24 cellular contexts compared by ENCODE assay signal in genomic region chr20:6614836-6615235, GRCh38.
"Had no signal": no experiment of that assay in that cellular context is flagged by ENCODE, and none has a peak within 500 bp of the region (broad histone marks: within the 10 kb centered on the region; RNA-seq: fewer than 3 reads in every experiment).

No MANE protein-coding gene starts in this region.

- H3K27ac Mint-ChIP-seq: activated B cell treated with CpG ODN at 0.5 μM for 24 hours; activated CD8-positive, alpha-beta T cell treated with anti-CD3 and anti-CD28 coated beads for 36 hours; activated naive CD4-positive, alpha-beta T cell treated with anti-CD3 and anti-CD28 coated beads, Interleukin-2, amount 50 U/mL, for 24 hours; activated naive CD8-positive, alpha-beta T cell treated with anti-CD3 and anti-CD28 coated beads, Interleukin-2, amount 50 U/mL, for 24 hours; activated T-helper 2 cell treated with anti-CD3 and anti-CD28 coated beads, Interferon-gamma antibody, Interleukin-2, Interleukin-4, amounts not matched to agents 10 μg/mL and 5 μg/mL and 100 μg/mL, durations not matched to agents 14 hours and 24 hours and 36 hours; natural killer cell; neural progenitor cell had no signal

- H3K9me3 ChIP-seq: breast epithelium, heart right ventricle, lower lobe of right lung, right atrium auricular region, tibial nerve had no signal

- H3K4me3 Mint-ChIP-seq: activated B cell treated with CpG ODN at 0.5 μM for 24 hours; activated CD8-positive, alpha-beta T cell treated with anti-CD3 and anti-CD28 coated beads for 36 hours; activated naive CD4-positive, alpha-beta T cell treated with anti-CD3 and anti-CD28 coated beads, Interleukin-2, amount 50 U/mL, for 24 hours; activated naive CD8-positive, alpha-beta T cell treated with anti-CD3 and anti-CD28 coated beads, Interleukin-2, amount 50 U/mL, for 24 hours; natural killer cell; neural progenitor cell had no signal

- H3K27me3 ChIP-seq: breast epithelium, foreskin keratinocyte, heart right ventricle, neural progenitor cell, right atrium auricular region, tibial nerve had no signal

- H3K36me3 ChIP-seq: breast epithelium, heart right ventricle, lower lobe of right lung, neural progenitor cell, right atrium auricular region, tibial nerve had no signal

- H3K4me3 ChIP-seq: breast epithelium, heart right ventricle, lower lobe of right lung, neural progenitor cell, right atrium auricular region, tibial nerve had no signal

- FAIRE-seq: endothelial cell of umbilical vein had no signal

- H3K27me3 Mint-ChIP-seq: activated B cell treated with CpG ODN at 0.5 μM for 24 hours; activated CD8-positive, alpha-beta T cell treated with anti-CD3 and anti-CD28 coated beads for 36 hours; activated naive CD8-positive, alpha-beta T cell treated with anti-CD3 and anti-CD28 coated beads, Interleukin-2, amount 50 U/mL, for 24 hours had no signal

- H3K9ac ChIP-seq: neural progenitor cell had no signal

- H3K4me1 ChIP-seq: breast epithelium, heart right ventricle, lower lobe of right lung, neural progenitor cell, right atrium auricular region, tibial nerve had no signal

- H2AFZ ChIP-seq: neural progenitor cell had no signal

- DNase-seq: activated B cell treated with CpG ODN at 0.5 μM for 24 hours; activated CD4-positive, alpha-beta T cell treated with anti-CD3 and anti-CD28 coated beads, Interleukin-2, amount 50 U/mL, for 1 hour; activated CD8-positive, alpha-beta T cell treated with anti-CD3 and anti-CD28 coated beads for 36 hours; activated naive CD8-positive, alpha-beta T cell treated with anti-CD3 and anti-CD28 coated beads, Interleukin-2, amount 50 U/mL, for 24 hours; activated T-cell treated with anti-CD3 and anti-CD28 coated beads, Interleukin-2, amount 50 U/mL, for 48 hours; amygdala; central memory CD4-positive, alpha-beta T cell; foreskin keratinocyte; heart right ventricle; kidney glomerular epithelial cell; lower lobe of right lung; mesenchymal stem cell; natural killer cell; stimulated activated CD4-positive, alpha-beta T cell treated with anti-CD3 and anti-CD28 coated beads, Interleukin-15, amount 100 ng/mL, for 24 hours; stimulated activated CD4-positive, alpha-beta T cell treated with anti-CD3 and anti-CD28 coated beads, Interleukin-2, amount 100 ng/mL, for 24 hours; stimulated activated naive CD4-positive, alpha-beta T cell had no signal

- H3K4me1 Mint-ChIP-seq: activated B cell treated with CpG ODN at 0.5 μM for 24 hours; activated naive CD4-positive, alpha-beta T cell treated with anti-CD3 and anti-CD28 coated beads, Interleukin-2, amount 50 U/mL, for 24 hours; activated naive CD8-positive, alpha-beta T cell treated with anti-CD3 and anti-CD28 coated beads, Interleukin-2, amount 50 U/mL, for 24 hours; neural progenitor cell had no signal

- ATAC-seq: activated CD8-positive, alpha-beta T cell treated with anti-CD3 and anti-CD28 coated beads for 36 hours; activated naive CD8-positive, alpha-beta T cell treated with anti-CD3 and anti-CD28 coated beads, Interleukin-2, amount 50 U/mL, for 24 hours; foreskin keratinocyte; heart right ventricle; left lobe of liver; lower lobe of right lung; natural killer cell had no signal

- H3K27ac ChIP-seq: breast epithelium, foreskin keratinocyte, heart right ventricle, lower lobe of right lung, neural progenitor cell, right atrium auricular region, tibial nerve had no signal

- H3K4me2 ChIP-seq: neural progenitor cell had no signal

- H3K36me3 Mint-ChIP-seq: activated naive CD4-positive, alpha-beta T cell treated with anti-CD3 and anti-CD28 coated beads, Interleukin-2, amount 50 U/mL, for 24 hours; natural killer cell; neural progenitor cell had no signal
